Comparison of ENCODE assay signal across 8 cellular contexts in genomic region chr12:55736780-55737580, GRCh38. TPM values are rescaled to one million over a fixed set of nuclear protein-coding genes. Genes with fewer than 3 reads are reported as not detected.
DNase-seq lines count a peak whose midpoint lies in the region; ATAC-seq and TF ChIP-seq lines count a peak whose summit lies in the region.

No MANE protein-coding gene starts in this region.

- peak; percentile 85 for TF ChIP-seq CTCF in activated CD8-positive, alpha-beta T cell treated with anti-CD3 and anti-CD28 coated beads for 36 hours (IDR thresholded peaks at IDR 0.05)
- TF ChIP-seq CTCF in mesothelial cell of epicardium (IDR thresholded peaks at IDR 0.05; ENCODE audit: unreplicated experiment): peak; percentile 67
- TF ChIP-seq CTCF in thoracic aorta (IDR thresholded peaks at IDR 0.05): peak; percentile 71

- peaks cover 5 to 11% of the 10 kb centered on the region in 2 donors for H3K4me1 ChIP-seq in thoracic aorta (ENCODE audit: control insufficient read depth in 1 of 2, low read depth in 2 of 2)

- peaks cover 19% of the 10 kb centered on the region for H3K4me1 Mint-ChIP-seq in activated CD8-positive, alpha-beta T cell treated with anti-CD3 and anti-CD28 coated beads for 36 hours (ENCODE audit: low read depth)
- H3K4me1 Mint-ChIP-seq in mesothelial cell of epicardium: peaks cover 24% of the 10 kb centered on the region

- peak; percentile 32 for ATAC-seq in HG03175 (IDR thresholded peaks at IDR 0.05; ENCODE audit: unreplicated experiment)
- ATAC-seq in activated CD8-positive, alpha-beta T cell treated with anti-CD3 and anti-CD28 coated beads for 36 hours: peak; percentile 38
- ATAC-seq in esophagus mucosa: peak; percentile 59
- ATAC-seq in thoracic aorta (ENCODE audit: insufficient number of reproducible peaks, low FRiP score, low read depth): no peak

- CTCF ChIA-PET in activated CD8-positive, alpha-beta T cell treated with anti-CD3 and anti-CD28 coated beads for 36 hours (lab: Charles Lee): interaction anchor here (1.3 to 5.7 kb wide), 24 partner anchors 7 to 548 kb away, joined by 3 to 87 read pairs (median 18); partner anchors contain the start of genes BLOC1S1, CD63, DNAJC14 and ITGA7

- peak; percentile 78 for DNase-seq in ELR (ENCODE audit: low read depth)
- DNase-seq in NCI-H524 (lab: John Stamatoyannopoulos, UW): peak; percentile 71 to 89
- peak; percentile 83 for DNase-seq in activated CD8-positive, alpha-beta T cell treated with anti-CD3 and anti-CD28 coated beads for 36 hours
- DNase-seq in mesothelial cell of epicardium (ENCODE audit: low spot score in 2 of 2, unreplicated experiment in 2 of 2): peak in 1 of 2 experiments; percentile 57
- DNase-seq in thoracic aorta (ENCODE audit: low spot score): no peak
- DNase-seq in RKO (ENCODE audit: low spot score): no peak

- POLR2A ChIA-PET in activated CD8-positive, alpha-beta T cell treated with anti-CD3 and anti-CD28 coated beads for 36 hours (lab: Charles Lee): interaction anchor here (0.6 to 3.7 kb wide), 7 partner anchors 7 to 307 kb away, joined by 3 to 22 read pairs (median 6); partner anchors contain the start of genes CD63, PYM1 and RDH5

- H3K9me3 ChIP-seq in thoracic aorta: no peaks in the 10 kb centered on the region

- no peaks in the 10 kb centered on the region for H3K27me3 Mint-ChIP-seq in activated CD8-positive, alpha-beta T cell treated with anti-CD3 and anti-CD28 coated beads for 36 hours
- H3K27me3 Mint-ChIP-seq in mesothelial cell of epicardium (ENCODE audit: low read depth): no peaks in the 10 kb centered on the region

- no peaks in the 10 kb centered on the region for H3K9me3 Mint-ChIP-seq in activated CD8-positive, alpha-beta T cell treated with anti-CD3 and anti-CD28 coated beads for 36 hours
- no peaks in the 10 kb centered on the region for H3K9me3 Mint-ChIP-seq in mesothelial cell of epicardium

- no peak overlapping the region for H3K4me3 ChIP-seq in thoracic aorta

- H3K27ac ChIP-seq in thoracic aorta: peak overlapping the region in 1 of 2 donors; percentile 2

- no peaks in the 10 kb centered on the region for H3K27me3 ChIP-seq in thoracic aorta (replicated peaks; ENCODE audit: insufficient read depth)

- H3K4me3 Mint-ChIP-seq in activated CD8-positive, alpha-beta T cell treated with anti-CD3 and anti-CD28 coated beads for 36 hours: peak overlapping the region; percentile 35
- H3K4me3 Mint-ChIP-seq in mesothelial cell of epicardium: peak overlapping the region; percentile 75

- no peaks in the 10 kb centered on the region for H3K36me3 Mint-ChIP-seq in activated CD8-positive, alpha-beta T cell treated with anti-CD3 and anti-CD28 coated beads for 36 hours (ENCODE audit: low read depth)
- H3K36me3 Mint-ChIP-seq in mesothelial cell of epicardium: no peaks in the 10 kb centered on the region

- peak overlapping the region; percentile 92 for H3K27ac Mint-ChIP-seq in activated CD8-positive, alpha-beta T cell treated with anti-CD3 and anti-CD28 coated beads for 36 hours
- peak overlapping the region; percentile 91 for H3K27ac Mint-ChIP-seq in mesothelial cell of epicardium

- no peaks in the 10 kb centered on the region for H3K36me3 ChIP-seq in thoracic aorta

- intact Hi-C loops in activated CD8-positive, alpha-beta T cell treated with anti-CD3 and anti-CD28 coated beads for 36 hours (cut with micrococcal nuclease): loop anchor here (5.0 to 10.0 kb wide), 3 partner anchors 80 to 238 kb away; partner anchors contain the start of genes ORMDL2, PYM1, RAB5B and SARNP

RNA-seq across cellular contexts. Expression of gene GDF11, which starts 5.9 kb away (rescaled TPM):
- 1 to 10 TPM; 7.4 to 9.3 TPM for total RNA-seq in activated CD8-positive, alpha-beta T cell treated with anti-CD3 and anti-CD28 coated beads for 36 hours
- total RNA-seq in esophagus mucosa: 1.2 TPM
- total RNA-seq in mesothelial cell of epicardium: 17.0 to 18.7 TPM (median 18.1 TPM) in 3 replicates
- total RNA-seq in thoracic aorta: 1 to 10 TPM; 3.0 to 9.7 TPM

RNA-seq across cellular contexts. Expression of gene CD63, which starts 8.2 kb away (rescaled TPM):
- total RNA-seq in activated CD8-positive, alpha-beta T cell treated with anti-CD3 and anti-CD28 coated beads for 36 hours: 100 to 1,000 TPM in 1 of 2 experiments, 10 to 100 TPM in 1; 99.6 to 101 TPM
- total RNA-seq in esophagus mucosa: 253 TPM
- total RNA-seq in mesothelial cell of epicardium: 429 to 438 TPM (median 438 TPM) in 3 replicates
- 100 to 1,000 TPM; 615 to 776 TPM for total RNA-seq in thoracic aorta

RNA-seq across cellular contexts. Expression of gene RDH5, which starts 16.8 kb away (rescaled TPM):
- total RNA-seq in activated CD8-positive, alpha-beta T cell treated with anti-CD3 and anti-CD28 coated beads for 36 hours: 1 to 10 TPM; 5.3 to 6.8 TPM
- total RNA-seq in esophagus mucosa: 0.92 TPM
- total RNA-seq in mesothelial cell of epicardium: 9.7 to 11.2 TPM (median 11.2 TPM) in 3 replicates
- total RNA-seq in thoracic aorta: 10 to 100 TPM; 24.4 to 29.5 TPM

RNA-seq across cellular contexts. Expression of gene BLOC1S1, which starts 21.1 kb away (rescaled TPM):
- 10 to 100 TPM; 79.0 to 84.6 TPM for total RNA-seq in activated CD8-positive, alpha-beta T cell treated with anti-CD3 and anti-CD28 coated beads for 36 hours
- total RNA-seq in esophagus mucosa: 109 TPM
- 58.0 to 63.4 TPM (median 61.6 TPM) in 3 replicates for total RNA-seq in mesothelial cell of epicardium
- total RNA-seq in thoracic aorta: 100 to 1,000 TPM; 113 to 117 TPM

RNA-seq across cellular contexts. Expression of gene ITGA7, which starts 29.3 kb away (rescaled TPM):
- total RNA-seq in activated CD8-positive, alpha-beta T cell treated with anti-CD3 and anti-CD28 coated beads for 36 hours: 1 to 10 TPM; 4.3 to 4.8 TPM
- total RNA-seq in esophagus mucosa: 6.7 TPM
- total RNA-seq in mesothelial cell of epicardium: 32.5 to 34.0 TPM (median 33.2 TPM) in 3 replicates
- total RNA-seq in thoracic aorta: 100 to 1,000 TPM; 285 to 317 TPM

Comparison
In these comparisons a context has a peak if more than half of its experiments do, and no peak if none do; other contexts are left out.
1. DNase-seq: peak in ELR (single experiment), NCI-H524 (2 of 2) and activated CD8-positive, alpha-beta T cell treated with anti-CD3 and anti-CD28 coated beads for 36 hours (single experiment); none in thoracic aorta (single experiment) and RKO (single experiment).
2. Peak in every context shown above with its lines, with median percentiles within 50 percentile points of each other: CTCF ChIP-seq.